1 cellular context compared by ENCODE assay signal in the genomic region with DNA sequence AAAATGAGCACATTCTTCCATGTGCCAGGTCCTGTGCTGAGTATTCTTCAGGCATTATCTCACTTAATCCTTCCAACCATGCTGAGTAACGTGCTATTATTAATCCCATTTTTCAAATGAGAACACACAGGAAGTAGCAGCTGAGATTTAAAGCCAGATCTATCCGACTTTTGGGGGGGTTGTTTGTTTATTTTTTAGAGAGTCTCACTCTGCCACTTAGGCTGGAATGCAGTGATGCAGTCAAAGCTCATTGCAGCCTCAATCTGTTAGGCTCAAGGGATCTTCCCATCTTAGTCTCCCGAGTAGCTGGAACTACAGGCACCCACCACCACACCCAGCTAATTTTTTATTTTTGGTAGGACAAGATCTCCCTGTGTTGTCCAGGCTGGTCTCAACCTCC.
TF ChIP-seq lines count a peak whose summit lies in the region.

No MANE protein-coding gene starts in this region.

TF ChIP-seq in IMR-90, 13 proteins besides CTCF, POLR2A, EP300 and RAD21 (continued from another document):
- TF ChIP-seq, protein P1, sequence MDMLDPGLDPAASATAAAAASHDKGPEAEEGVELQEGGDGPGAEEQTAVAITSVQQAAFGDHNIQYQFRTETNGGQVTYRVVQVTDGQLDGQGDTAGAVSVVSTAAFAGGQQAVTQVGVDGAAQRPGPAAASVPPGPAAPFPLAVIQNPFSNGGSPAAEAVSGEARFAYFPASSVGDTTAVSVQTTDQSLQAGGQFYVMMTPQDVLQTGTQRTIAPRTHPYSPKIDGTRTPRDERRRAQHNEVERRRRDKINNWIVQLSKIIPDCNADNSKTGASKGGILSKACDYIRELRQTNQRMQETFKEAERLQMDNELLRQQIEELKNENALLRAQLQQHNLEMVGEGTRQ (IDR thresholded peaks at IDR 0.05; ENCODE audit: low read depth, low read length), result no peak
